11 cellular contexts compared by ENCODE assay signal in the genomic region with DNA sequence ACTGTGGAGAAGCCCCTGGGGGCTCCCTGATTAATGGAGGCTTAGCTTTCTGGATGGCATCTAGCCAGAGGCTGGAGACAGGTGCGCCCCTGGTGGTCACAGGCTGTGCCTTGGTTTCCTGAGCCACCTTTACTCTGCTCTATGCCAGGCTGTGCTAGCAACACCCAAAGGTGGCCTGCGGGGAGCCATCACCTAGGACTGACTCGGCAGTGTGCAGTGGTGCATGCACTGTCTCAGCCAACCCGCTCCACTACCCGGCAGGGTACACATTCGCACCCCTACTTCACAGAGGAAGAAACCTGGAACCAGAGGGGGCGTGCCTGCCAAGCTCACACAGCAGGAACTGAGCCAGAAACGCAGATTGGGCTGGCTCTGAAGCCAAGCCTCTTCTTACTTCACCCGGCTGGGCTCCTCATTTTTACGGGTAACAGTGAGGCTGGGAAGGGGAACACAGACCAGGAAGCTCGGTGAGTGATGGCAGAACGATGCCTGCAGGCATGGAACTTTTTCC. TPM values are rescaled to one million over a fixed set of nuclear protein-coding genes. Genes with fewer than 3 reads are reported as not detected.
DNase-seq lines count a peak whose midpoint lies in the region; ATAC-seq and TF ChIP-seq lines count a peak whose summit lies in the region.
"Had no signal": no experiment of that assay in that cellular context is flagged by ENCODE, and none has a peak within 500 bp of the region (broad histone marks: within the 10 kb centered on the region; RNA-seq: fewer than 3 reads in every experiment).

No MANE protein-coding gene starts in this region.

- H3K79me2 ChIP-seq in smooth muscle cell (ENCODE audit: low read depth) = no peaks in the 10 kb centered on the region

- ATAC-seq in GM21786 (IDR thresholded peaks at IDR 0.05; ENCODE audit: unreplicated experiment) (peak; percentile 61), right cardiac atrium (peak; percentile 20 to 23), mucosa of descending colon (no peak)
- ATAC-seq in stimulated activated naive CD8-positive, alpha-beta T cell treated with anti-CD3 and anti-CD28 coated beads, Interleukin-15, amount 100 ng/mL, for 72 hours = no peak

- peak overlapping the region; percentile 6 for H3K27ac ChIP-seq in right cardiac atrium (ENCODE audit: low read length)
- H3K27ac ChIP-seq in smooth muscle cell (ENCODE audit: low read depth) = no peak overlapping the region

- peak; percentile 40 for DNase-seq in BE2C
- peak; percentile 23 for DNase-seq in RPMI8226
- peak in 2 of 3 donors; percentile 57 to 75 for DNase-seq in right cardiac atrium
- no peak for DNase-seq in stimulated activated naive CD8-positive, alpha-beta T cell treated with anti-CD3 and anti-CD28 coated beads, Interleukin-15, amount 100 ng/mL, for 72 hours
- no peak for DNase-seq in smooth muscle cell (lab: John Stamatoyannopoulos, UW; ENCODE audit: unreplicated experiment)
- DNase-seq in mucosa of descending colon = no peak
- DNase-seq in T-helper 2 cell treated with Interferon-gamma antibody and Interleukin-4, amounts not matched to agents 5 μg/mL and 100 μg/mL, for 36 hours (ENCODE audit: low spot score) = no peak
- DNase-seq: KG1 had no signal

- no peak overlapping the region for H3K4me2 ChIP-seq in smooth muscle cell

- H3K9ac ChIP-seq in smooth muscle cell (ENCODE audit: low read depth) = no peak overlapping the region

- H3K27me3 ChIP-seq in BE2C = no peaks in the 10 kb centered on the region
- H3K27me3 ChIP-seq in right cardiac atrium (ENCODE audit: control insufficient read depth, insufficient read depth) = no peaks in the 10 kb centered on the region
- H3K27me3 ChIP-seq in smooth muscle cell (ENCODE audit: low read depth) = no peaks in the 10 kb centered on the region

- intact Hi-C loops in right cardiac atrium (cut with DNase I) = no loop called here
- intact Hi-C loops in mucosa of descending colon (cut with DNase I, micrococcal nuclease) = no loop called here

- H3K27ac Mint-ChIP-seq in stimulated activated naive CD8-positive, alpha-beta T cell treated with anti-CD3 and anti-CD28 coated beads, Interleukin-15, amount 100 ng/mL, for 72 hours = no peak overlapping the region
- H3K27ac Mint-ChIP-seq in T-helper 2 cell treated with Interferon-gamma antibody and Interleukin-4, amounts not matched to agents 5 μg/mL and 100 μg/mL, for 36 hours = no peak overlapping the region
- H3K27ac Mint-ChIP-seq: activated naive CD4-positive, alpha-beta T cell treated with anti-CD3 and anti-CD28 coated beads, Interleukin-2, amount 50 U/mL, for 24 hours had no signal

- no peak overlapping the region for H2AFZ ChIP-seq in smooth muscle cell (ENCODE audit: low read depth)

- no peaks in the 10 kb centered on the region for H3K27me3 Mint-ChIP-seq in stimulated activated naive CD8-positive, alpha-beta T cell treated with anti-CD3 and anti-CD28 coated beads, Interleukin-15, amount 100 ng/mL, for 72 hours
- H3K27me3 Mint-ChIP-seq in T-helper 2 cell treated with Interferon-gamma antibody and Interleukin-4, amounts not matched to agents 5 μg/mL and 100 μg/mL, for 36 hours (ENCODE audit: low read depth) = no peaks in the 10 kb centered on the region
- H3K27me3 Mint-ChIP-seq: activated naive CD4-positive, alpha-beta T cell treated with anti-CD3 and anti-CD28 coated beads, Interleukin-2, amount 50 U/mL, for 24 hours had no signal

- H3K4me3 Mint-ChIP-seq in stimulated activated naive CD8-positive, alpha-beta T cell treated with anti-CD3 and anti-CD28 coated beads, Interleukin-15, amount 100 ng/mL, for 72 hours = no peak overlapping the region
- no peak overlapping the region for H3K4me3 Mint-ChIP-seq in T-helper 2 cell treated with Interferon-gamma antibody and Interleukin-4, amounts not matched to agents 5 μg/mL and 100 μg/mL, for 36 hours
- H3K4me3 Mint-ChIP-seq: activated naive CD4-positive, alpha-beta T cell treated with anti-CD3 and anti-CD28 coated beads, Interleukin-2, amount 50 U/mL, for 24 hours had no signal

- H4K20me1 ChIP-seq in smooth muscle cell (ENCODE audit: low read depth) = no peaks in the 10 kb centered on the region

- WGBS in right cardiac atrium = 37% methylated on average over 12 of the region's 12 CpGs
- WGBS in smooth muscle cell (ENCODE audit: low lambda C conversion rate) = 65% methylated on average over 12 of the region's 12 CpGs

- H3F3A ChIP-seq in smooth muscle cell (ENCODE audit: low read depth) = no peaks in the 10 kb centered on the region

- no peak for TF ChIP-seq CTCF in BE2C (IDR thresholded peaks at IDR 0.05; ENCODE audit: low read depth, low read length)
- no peak for TF ChIP-seq CTCF in smooth muscle cell (IDR thresholded peaks at IDR 0.05; ENCODE audit: borderline replicate concordance, insufficient read depth, poor library complexity, severe bottlenecking)
- TF ChIP-seq CTCF in mucosa of descending colon (IDR thresholded peaks at IDR 0.05) = no peak

- H3K4me1 ChIP-seq in BE2C (peaks cover 4% of the 10 kb centered on the region; the same call in 1 of the 2 replicates), right cardiac atrium (ENCODE audit: control insufficient read depth, insufficient read depth, low read length) (peaks cover 3% of the 10 kb centered on the region), smooth muscle cell (ENCODE audit: low read depth) (no peaks in the 10 kb centered on the region), mucosa of descending colon (ENCODE audit: low read depth) (no peaks in the 10 kb centered on the region)

- peaks cover 19% of the 10 kb centered on the region for H3K36me3 Mint-ChIP-seq in T-helper 2 cell treated with Interferon-gamma antibody and Interleukin-4, amounts not matched to agents 5 μg/mL and 100 μg/mL, for 36 hours (ENCODE audit: low read depth)

- H3K9me3 ChIP-seq in BE2C (no peaks in the 10 kb centered on the region), right cardiac atrium (ENCODE audit: control insufficient read depth, low read length) (no peaks in the 10 kb centered on the region), smooth muscle cell (replicated peaks; ENCODE audit: low read depth) (no peaks in the 10 kb centered on the region), mucosa of descending colon (no peaks in the 10 kb centered on the region)

- H3K4me3 ChIP-seq in BE2C (ENCODE audit: low read depth, low read length) (no peak overlapping the region), right cardiac atrium (ENCODE audit: low read length) (no peak overlapping the region), smooth muscle cell (no peak overlapping the region), mucosa of descending colon (no peak overlapping the region)

- peaks cover 16% of the 10 kb centered on the region for H3K4me1 Mint-ChIP-seq in stimulated activated naive CD8-positive, alpha-beta T cell treated with anti-CD3 and anti-CD28 coated beads, Interleukin-15, amount 100 ng/mL, for 72 hours
- peaks cover 8% of the 10 kb centered on the region for H3K4me1 Mint-ChIP-seq in T-helper 2 cell treated with Interferon-gamma antibody and Interleukin-4, amounts not matched to agents 5 μg/mL and 100 μg/mL, for 36 hours (ENCODE audit: low read depth)
- H3K4me1 Mint-ChIP-seq: activated naive CD4-positive, alpha-beta T cell treated with anti-CD3 and anti-CD28 coated beads, Interleukin-2, amount 50 U/mL, for 24 hours had no signal

- H3K36me3 ChIP-seq in BE2C (no peaks in the 10 kb centered on the region), smooth muscle cell (ENCODE audit: low read depth) (no peaks in the 10 kb centered on the region), mucosa of descending colon (ENCODE audit: low read depth) (no peaks in the 10 kb centered on the region)

- H3K9me3 Mint-ChIP-seq in stimulated activated naive CD8-positive, alpha-beta T cell treated with anti-CD3 and anti-CD28 coated beads, Interleukin-15, amount 100 ng/mL, for 72 hours = no peaks in the 10 kb centered on the region
- no peaks in the 10 kb centered on the region for H3K9me3 Mint-ChIP-seq in T-helper 2 cell treated with Interferon-gamma antibody and Interleukin-4, amounts not matched to agents 5 μg/mL and 100 μg/mL, for 36 hours
- H3K9me3 Mint-ChIP-seq: activated naive CD4-positive, alpha-beta T cell treated with anti-CD3 and anti-CD28 coated beads, Interleukin-2, amount 50 U/mL, for 24 hours had no signal

RNA-seq across cellular contexts. Expression of a gene that starts 24.8 kb away (rescaled TPM):
- not detected for polyA plus RNA-seq in BE2C (2012; ENCODE audit: insufficient read depth, insufficient read length, low read depth)
- total RNA-seq in right cardiac atrium (not detected), smooth muscle cell (0.18 TPM in 1 of 2 replicates, not detected in the other), mucosa of descending colon (10 to 100 TPM in 1 of 3 donors, 1 to 10 TPM in 2; 3.6 to 14.1 (median 9.2) TPM)
- polyA plus RNA-seq in right cardiac atrium (0.05 TPM), smooth muscle cell (0.47 and 0.70 TPM in 2 replicates)
- total RNA-seq: lung microvascular endothelial cell had no signal

Comparison
In these comparisons a context has a peak if more than half of its experiments do, and no peak if none do; other contexts are left out.
1. DNase-seq: peak in BE2C (single experiment), RPMI8226 (single experiment) and right cardiac atrium (2 of 3); none in stimulated activated naive CD8-positive, alpha-beta T cell treated with anti-CD3 and anti-CD28 coated beads, Interleukin-15, amount 100 ng/mL, for 72 hours (0 of 2), smooth muscle cell (single experiment), mucosa of descending colon (0 of 3) and T-helper 2 cell treated with Interferon-gamma antibody and Interleukin-4, amounts not matched to agents 5 μg/mL and 100 μg/mL, for 36 hours (single experiment).
2. ATAC-seq: peak in GM21786 (single experiment) and right cardiac atrium (2 of 2); none in stimulated activated naive CD8-positive, alpha-beta T cell treated with anti-CD3 and anti-CD28 coated beads, Interleukin-15, amount 100 ng/mL, for 72 hours (single experiment) and mucosa of descending colon (single experiment).